In the genomic region with DNA sequence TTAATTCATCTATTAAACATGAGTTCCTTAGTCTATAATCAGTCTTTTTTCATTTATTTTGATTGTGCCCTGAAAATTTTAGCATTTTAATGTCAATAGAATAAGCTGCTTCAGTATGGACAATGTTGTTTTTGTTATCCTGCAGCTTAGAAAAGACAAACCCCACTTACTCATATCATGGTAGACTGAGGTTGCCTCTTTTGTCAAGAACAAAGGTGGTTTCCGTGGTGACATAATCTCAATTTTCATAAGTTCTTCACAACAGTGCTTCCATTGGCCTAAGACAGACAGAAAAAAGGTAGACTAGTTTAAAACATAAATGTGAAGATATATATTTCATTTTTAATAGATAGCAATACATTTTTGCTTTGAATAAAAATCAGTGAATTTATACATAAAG, we compare ENCODE assay signal across 14 cellular contexts.
DNase-seq lines count a peak whose midpoint lies in the region; ATAC-seq and TF ChIP-seq lines count a peak whose summit lies in the region.
"Had no signal": no experiment of that assay in that cellular context is flagged by ENCODE, and none has a peak within 500 bp of the region (broad histone marks: within the 10 kb centered on the region; RNA-seq: fewer than 3 reads in every experiment).

No MANE protein-coding gene starts in this region.

- H3K27me3 Mint-ChIP-seq in CD4-positive, alpha-beta T cell = no peaks in the 10 kb centered on the region
- no peaks in the 10 kb centered on the region for H3K27me3 Mint-ChIP-seq in activated T-helper 1 cell treated with anti-CD3 and anti-CD28 coated beads, Interleukin-12 subunit alpha, Interleukin-12 subunit beta, Interleukin-2, Interleukin-4 antibody, amounts not matched to agents 30 ng/mL and 10 ng/mL and 1 ng/mL, durations not matched to agents 14 hours and 24 hours and 36 hours (ENCODE audit: insufficient read depth)
- H3K27me3 Mint-ChIP-seq: B cell had no signal

- no peaks in the 10 kb centered on the region for H3K4me1 ChIP-seq in foreskin keratinocyte
- H3K4me1 ChIP-seq: thyroid gland had no signal

- no peaks in the 10 kb centered on the region for H3K9me3 ChIP-seq in CD4-positive, alpha-beta T cell (ENCODE audit: control insufficient read depth, low read length)
- H3K9me3 ChIP-seq: thyroid gland had no signal

- intact Hi-C loops in CD4-positive, alpha-beta T cell (cut with DNase I, micrococcal nuclease) = loop anchor here in 1 of 2 experiments (5.0 kb wide), 1 partner anchor 297 kb away; a partner anchor contains a TSS
- intact Hi-C loops in activated T-helper 1 cell treated with anti-CD3 and anti-CD28 coated beads, Interleukin-12 subunit alpha, Interleukin-12 subunit beta, Interleukin-2, Interleukin-4 antibody, amounts not matched to agents 30 ng/mL and 10 ng/mL and 1 ng/mL, durations not matched to agents 14 hours and 24 hours and 36 hours (cut with micrococcal nuclease) = loop anchor here (1.0 to 2.0 kb wide), 4 partner anchors 13 to 46 kb away; no protein-coding TSS in a partner anchor

- POLR2A ChIA-PET in CD4-positive, alpha-beta T cell (lab: Charles Lee) = interaction anchor here (0.5 to 0.9 kb wide), 2 partner anchors 16 to 60 kb away, joined by 3 to 4 read pairs; no protein-coding TSS in a partner anchor

- H3K27ac Mint-ChIP-seq in CD4-positive, alpha-beta T cell = peak overlapping the region; percentile 25
- peak overlapping the region; percentile 32 for H3K27ac Mint-ChIP-seq in activated T-helper 1 cell treated with anti-CD3 and anti-CD28 coated beads, Interleukin-12 subunit alpha, Interleukin-12 subunit beta, Interleukin-2, Interleukin-4 antibody, amounts not matched to agents 30 ng/mL and 10 ng/mL and 1 ng/mL, durations not matched to agents 14 hours and 24 hours and 36 hours
- H3K27ac Mint-ChIP-seq: B cell, mesothelial cell of epicardium had no signal

- no peak for TF ChIP-seq CTCF in CD4-positive, alpha-beta T cell (IDR thresholded peaks at IDR 0.05)
- no peak for TF ChIP-seq CTCF in foreskin keratinocyte (conservative IDR thresholded peaks at IDR 0.05)

- H3K27me3 ChIP-seq in CD4-positive, alpha-beta T cell (ENCODE audit: control insufficient read depth, insufficient read depth, low read length) = no peaks in the 10 kb centered on the region
- no peaks in the 10 kb centered on the region for H3K27me3 ChIP-seq in foreskin keratinocyte
- H3K27me3 ChIP-seq: thyroid gland had no signal

- H3K9me3 Mint-ChIP-seq in CD4-positive, alpha-beta T cell = no peaks in the 10 kb centered on the region
- peaks cover 6% of the 10 kb centered on the region for H3K9me3 Mint-ChIP-seq in activated T-helper 1 cell treated with anti-CD3 and anti-CD28 coated beads, Interleukin-12 subunit alpha, Interleukin-12 subunit beta, Interleukin-2, Interleukin-4 antibody, amounts not matched to agents 30 ng/mL and 10 ng/mL and 1 ng/mL, durations not matched to agents 14 hours and 24 hours and 36 hours
- H3K9me3 Mint-ChIP-seq: mesothelial cell of epicardium had no signal

- no peak overlapping the region for H3K27ac ChIP-seq in CD4-positive, alpha-beta T cell (ENCODE audit: low read depth, low read length)
- no peak overlapping the region for H3K27ac ChIP-seq in foreskin keratinocyte
- H3K27ac ChIP-seq: thyroid gland had no signal

- no peak overlapping the region for H3K4me3 Mint-ChIP-seq in CD4-positive, alpha-beta T cell
- H3K4me3 Mint-ChIP-seq in activated T-helper 1 cell treated with anti-CD3 and anti-CD28 coated beads, Interleukin-12 subunit alpha, Interleukin-12 subunit beta, Interleukin-2, Interleukin-4 antibody, amounts not matched to agents 30 ng/mL and 10 ng/mL and 1 ng/mL, durations not matched to agents 14 hours and 24 hours and 36 hours = no peak overlapping the region
- H3K4me3 Mint-ChIP-seq: B cell, mesothelial cell of epicardium had no signal

- CTCF ChIA-PET in CD4-positive, alpha-beta T cell (lab: Charles Lee) = interaction anchor here (1.2 kb wide), 1 partner anchor 161 kb away, joined by 5 read pairs; no protein-coding TSS in a partner anchor

- H3K4me1 Mint-ChIP-seq in CD4-positive, alpha-beta T cell (ENCODE audit: low read depth) = peaks cover 39% of the 10 kb centered on the region
- peaks cover 39% of the 10 kb centered on the region for H3K4me1 Mint-ChIP-seq in activated T-helper 1 cell treated with anti-CD3 and anti-CD28 coated beads, Interleukin-12 subunit alpha, Interleukin-12 subunit beta, Interleukin-2, Interleukin-4 antibody, amounts not matched to agents 30 ng/mL and 10 ng/mL and 1 ng/mL, durations not matched to agents 14 hours and 24 hours and 36 hours (ENCODE audit: low read depth)

- no peaks in the 10 kb centered on the region for H3K36me3 Mint-ChIP-seq in CD4-positive, alpha-beta T cell (ENCODE audit: low read depth)
- peaks cover 19% of the 10 kb centered on the region for H3K36me3 Mint-ChIP-seq in activated T-helper 1 cell treated with anti-CD3 and anti-CD28 coated beads, Interleukin-12 subunit alpha, Interleukin-12 subunit beta, Interleukin-2, Interleukin-4 antibody, amounts not matched to agents 30 ng/mL and 10 ng/mL and 1 ng/mL, durations not matched to agents 14 hours and 24 hours and 36 hours (ENCODE audit: low read depth)

- peak; percentile 75 for ATAC-seq in CD4-positive, alpha-beta T cell (ENCODE audit: poor library complexity)
- peak; percentile 84 for ATAC-seq in GM18867 (IDR thresholded peaks at IDR 0.05; ENCODE audit: unreplicated experiment)
- peak; percentile 83 for ATAC-seq in HG02938 (IDR thresholded peaks at IDR 0.05; ENCODE audit: unreplicated experiment)
- no peak for ATAC-seq in GM21360 (IDR thresholded peaks at IDR 0.05; ENCODE audit: unreplicated experiment)
- ATAC-seq in foreskin keratinocyte = no peak

- DNase-seq in CD4-positive, alpha-beta T cell = no peak
- DNase-seq in activated T-helper 1 cell treated with anti-CD3 and anti-CD28 coated beads, Interleukin-12 subunit alpha, Interleukin-12 subunit beta, Interleukin-2, Interleukin-4 antibody, amounts not matched to agents 30 ng/mL and 10 ng/mL and 1 ng/mL, durations not matched to agents 14 hours and 24 hours and 36 hours (ENCODE audit: low spot score) = no peak
- DNase-seq in cerebellar nuclear complex (lab: John Stamatoyannopoulos, UW) (no peak), NCI-H1436 treated with DMSO at 0.1 percent for 48 hours (lab: John Stamatoyannopoulos, UW) (no peak), foreskin keratinocyte (no peak)
- DNase-seq: activated CD4-positive, CD25-positive, alpha-beta regulatory T cell treated with anti-CD3 and anti-CD28 coated beads, Interleukin-2, amount 50 U/mL, for 72 hours; GF-D8; NCI-H446; thyroid gland had no signal

Comparison
In these comparisons a context has a peak if more than half of its experiments do, and no peak if none do; other contexts are left out.
1. ATAC-seq: peak in CD4-positive, alpha-beta T cell (single experiment), GM18867 (single experiment) and HG02938 (single experiment); none in GM21360 (single experiment) and foreskin keratinocyte (single experiment).